In genomic region chr1:30734106-30734505, GRCh38 we compare ENCODE assay signal across 1 cellular context.
TF ChIP-seq lines count a peak whose summit lies in the region.

No MANE protein-coding gene starts in this region.

TF ChIP-seq in H1, 55 proteins besides CTCF, POLR2A, EP300 and RAD21:
- TF ChIP-seq RBBP5 (IDR thresholded peaks at IDR 0.05; ENCODE audit: borderline replicate concordance, low read depth, low read length): no peak
- no peak for TF ChIP-seq TAF1 (IDR thresholded peaks at IDR 0.05; ENCODE audit: low read depth, low read length)
- TF ChIP-seq ZNF274 (IDR thresholded peaks at IDR 0.05; ENCODE audit: borderline replicate concordance, extremely low read depth, low read length): no peak
- no peak for TF ChIP-seq YY1 (IDR thresholded peaks at IDR 0.05; ENCODE audit: low read depth, low read length)
- no peak for TF ChIP-seq EZH2 (IDR thresholded peaks at IDR 0.05; ENCODE audit: low read depth, low read length, severe bottlenecking)
- no peak for TF ChIP-seq CBX5 (IDR thresholded peaks at IDR 0.05; ENCODE audit: low read depth, low read length)
- no peak for TF ChIP-seq KDM4A (IDR thresholded peaks at IDR 0.05; ENCODE audit: low read depth, low read length, severe bottlenecking)
- no peak for TF ChIP-seq KDM1A (IDR thresholded peaks at IDR 0.05; ENCODE audit: borderline replicate concordance, low read length)
- TF ChIP-seq HDAC6 (IDR thresholded peaks at IDR 0.05; ENCODE audit: low read depth, low read length): no peak
- no peak for TF ChIP-seq ATF2 (IDR thresholded peaks at IDR 0.05; ENCODE audit: low read length)
